19 cellular contexts compared by ENCODE assay signal in the genomic region with DNA sequence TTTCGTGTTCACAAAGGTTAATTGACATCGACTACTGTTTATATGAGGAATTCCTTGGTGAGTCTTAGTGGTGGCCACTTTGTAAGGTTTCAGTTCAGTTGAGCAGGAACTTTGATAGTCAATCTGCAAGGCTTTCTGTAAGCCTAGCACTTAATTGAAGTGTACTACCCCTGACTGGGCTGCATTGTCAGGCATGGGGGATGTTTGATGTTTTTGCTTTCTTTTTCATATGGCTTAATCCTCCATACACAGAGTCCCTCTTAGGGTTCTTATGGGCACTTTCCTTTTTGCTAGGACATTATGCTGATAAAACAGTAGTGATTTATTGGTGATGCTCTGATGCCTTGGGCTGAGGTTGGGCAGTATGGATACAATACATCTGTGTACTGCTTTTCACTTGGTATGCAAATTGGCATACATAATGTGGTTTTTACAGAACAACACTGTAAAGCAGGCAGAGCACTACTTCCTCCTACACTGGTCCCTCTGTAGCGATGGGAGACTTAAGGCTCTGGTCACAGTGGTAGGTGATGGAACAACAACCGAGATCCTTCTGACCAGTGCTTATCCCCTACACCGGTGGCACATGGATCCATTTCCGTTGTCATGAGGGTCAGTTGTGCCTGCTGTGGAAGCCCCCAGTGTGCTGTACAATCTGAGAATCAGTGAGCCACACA. TPM values are rescaled to one million over a fixed set of nuclear protein-coding genes. Genes with fewer than 3 reads are reported as not detected.
DNase-seq lines count a peak whose midpoint lies in the region; ATAC-seq and TF ChIP-seq lines count a peak whose summit lies in the region.
"Had no signal": no experiment of that assay in that cellular context is flagged by ENCODE, and none has a peak within 500 bp of the region (broad histone marks: within the 10 kb centered on the region; RNA-seq: fewer than 3 reads in every experiment).

No MANE protein-coding gene starts in this region.

- no peaks in the 10 kb centered on the region for H3K36me3 ChIP-seq in BE2C
- H3K36me3 ChIP-seq in tibial nerve, result no peaks in the 10 kb centered on the region
- H3K36me3 ChIP-seq in body of pancreas (replicated peaks in 1 of 2; ENCODE audit: insufficient read depth in 1 of 2, low read depth in 2 of 2), result no peaks in the 10 kb centered on the region

- intact Hi-C loops in body of pancreas (cut with DNase I), result no loop called here

- WGBS in tibial nerve, 2 donors, result 83 to 87% methylated on average over 6 of the region's 6 CpGs
- 69 to 81% methylated on average over 6 of the region's 6 CpGs for WGBS in body of pancreas, 2 donors

- TF ChIP-seq CTCF in BE2C (IDR thresholded peaks at IDR 0.05; ENCODE audit: low read depth, low read length) (no peak), tibial nerve (IDR thresholded peaks at IDR 0.05) (no peak), body of pancreas (IDR thresholded peaks at IDR 0.05) (no peak)

- DNase-seq in M059J (ENCODE audit: low read depth), result peak; percentile 19
- no peak for DNase-seq in RPMI8226
- DNase-seq in BE2C, result no peak
- no peak for DNase-seq in tibial nerve (ENCODE audit: low spot score in 2 of 2)
- no peak for DNase-seq in body of pancreas
- DNase-seq: AML-193, Caco-2, DMS153, GM23248, MV-4-11, NCI-H1417 treated with DMSO at 0.1 percent for 48 hours, NCI-H2029, NCI-H2171 treated with DMSO at 0.1 percent for 48 hours, NCI-H510A treated with DMSO at 0.1 percent for 48 hours had no signal

- H3K27me3 ChIP-seq in BE2C (no peaks in the 10 kb centered on the region), tibial nerve (no peaks in the 10 kb centered on the region), body of pancreas (no peaks in the 10 kb centered on the region)

- H3K4me1 ChIP-seq in BE2C, result no peaks in the 10 kb centered on the region
- H3K4me1 ChIP-seq in tibial nerve, result no peaks in the 10 kb centered on the region
- no peaks in the 10 kb centered on the region for H3K4me1 ChIP-seq in body of pancreas
- H3K4me1 ChIP-seq: Caco-2 had no signal

- H3K4me3 ChIP-seq in BE2C (ENCODE audit: low read depth, low read length) (no peak overlapping the region), tibial nerve (no peak overlapping the region), body of pancreas (no peak overlapping the region)
- H3K4me3 ChIP-seq: GM23248 had no signal

- TF ChIP-seq POLR2A in tibial nerve (IDR thresholded peaks at IDR 0.05) (no peak), body of pancreas (IDR thresholded peaks at IDR 0.05) (no peak)

- H3K9me3 ChIP-seq in BE2C, result no peaks in the 10 kb centered on the region
- no peaks in the 10 kb centered on the region for H3K9me3 ChIP-seq in tibial nerve
- H3K9me3 ChIP-seq in body of pancreas, result no peaks in the 10 kb centered on the region
- H3K9me3 ChIP-seq: Caco-2 had no signal

- TF ChIP-seq EP300 in tibial nerve (IDR thresholded peaks at IDR 0.05), result no peak

- ATAC-seq in GM19324 (IDR thresholded peaks at IDR 0.05; ENCODE audit: low FRiP score, unreplicated experiment), result peak; percentile 67
- peak; percentile 57 for ATAC-seq in HG02798 (IDR thresholded peaks at IDR 0.05; ENCODE audit: poor library complexity, unreplicated experiment)
- no peak for ATAC-seq in body of pancreas
- ATAC-seq: HCT116, Panc1, Right ventricle myocardium inferior had no signal

- H3K27ac ChIP-seq in tibial nerve (no peak overlapping the region), body of pancreas (no peak overlapping the region)
- H3K27ac ChIP-seq: GM23248 had no signal

RNA-seq across cellular contexts. Expression of a gene that starts 6.2 kb away (rescaled TPM):
- total RNA-seq in M059J (2014; rRNA removed; shearing (Covaris generic)), result not detected in 2 replicates
- not detected for polyA plus RNA-seq in BE2C (2012; ENCODE audit: insufficient read depth, insufficient read length, low read depth)
- total RNA-seq in tibial nerve, result not detected
- not detected for total RNA-seq in body of pancreas
- total RNA-seq: Caco-2, GM23248 had no signal
- polyA plus RNA-seq: GM23248 had no signal
